Comparison of ENCODE assay signal across 34 cellular contexts in the genomic region with DNA sequence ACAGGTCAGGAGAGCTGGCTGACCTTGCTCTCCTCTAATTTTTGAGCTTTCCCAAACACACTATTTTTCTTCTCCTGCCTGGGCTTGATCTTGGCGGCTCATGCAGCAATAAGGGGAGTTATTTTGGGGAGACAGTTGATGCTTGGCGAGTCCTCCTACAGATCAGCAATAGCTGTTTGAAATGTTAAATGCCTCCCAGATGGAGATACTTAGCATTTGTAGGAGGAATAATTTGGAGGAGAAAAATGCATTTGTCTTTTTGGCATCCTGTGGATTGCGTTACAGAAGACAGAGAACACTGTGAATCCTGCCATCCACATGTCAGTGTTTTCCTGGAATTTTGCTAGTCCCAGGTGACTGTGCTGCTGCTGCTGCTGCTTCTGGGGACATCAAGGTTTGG.
"Had no signal": no experiment of that assay in that cellular context is flagged by ENCODE, and none has a peak within 500 bp of the region (broad histone marks: within the 10 kb centered on the region; RNA-seq: fewer than 3 reads in every experiment).

No MANE protein-coding gene starts in this region.

- H3K4me3 Mint-ChIP-seq: activated CD4-positive, alpha-beta T cell treated with anti-CD3 and anti-CD28 coated beads, Interleukin-2, amount 10 ng/mL, durations not matched to agents 24 days and 14 days; activated CD8-positive, alpha-beta T cell treated with anti-CD3 and anti-CD28 coated beads for 36 hours; activated naive CD4-positive, alpha-beta T cell treated with anti-CD3 and anti-CD28 coated beads, Interleukin-2, amount 50 U/mL, for 24 hours; activated naive CD8-positive, alpha-beta T cell treated with anti-CD3 and anti-CD28 coated beads, Interleukin-2, amount 10 ng/mL, durations not matched to agents 7 days and 5 days; activated T-cell treated with anti-CD3 and anti-CD28 coated beads, Interleukin-2, amount 50 U/mL, for 72 hours; activated T-helper 17 cell treated with anti-CD3 and anti-CD28 coated beads, Interleukin-2, amount 50 U/mL, for 72 hours had no signal

- H3K4me1 Mint-ChIP-seq: activated CD4-positive, alpha-beta T cell treated with anti-CD3 and anti-CD28 coated beads, Interleukin-2, amount 10 ng/mL, durations not matched to agents 24 days and 14 days; activated naive CD4-positive, alpha-beta T cell treated with anti-CD3 and anti-CD28 coated beads, Interleukin-2, amount 50 U/mL, for 24 hours; activated naive CD8-positive, alpha-beta T cell treated with anti-CD3 and anti-CD28 coated beads, Interleukin-2, amount 10 ng/mL, durations not matched to agents 7 days and 5 days; activated T-helper 17 cell treated with anti-CD3 and anti-CD28 coated beads, Interleukin-2, amount 50 U/mL, for 72 hours had no signal

- H3K27ac ChIP-seq: ascending aorta, cardiac muscle cell, PC-9, RWPE1, WERI-Rb-1 had no signal

- H3K27ac Mint-ChIP-seq: activated CD4-positive, alpha-beta T cell treated with anti-CD3 and anti-CD28 coated beads, Interleukin-2, amount 10 ng/mL, durations not matched to agents 24 days and 14 days; activated CD8-positive, alpha-beta T cell treated with anti-CD3 and anti-CD28 coated beads for 36 hours; activated naive CD4-positive, alpha-beta T cell treated with anti-CD3 and anti-CD28 coated beads, Interleukin-2, amount 50 U/mL, for 24 hours; activated naive CD8-positive, alpha-beta T cell treated with anti-CD3 and anti-CD28 coated beads, Interleukin-2, amount 10 ng/mL, durations not matched to agents 7 days and 5 days; activated T-cell treated with anti-CD3 and anti-CD28 coated beads, Interleukin-2, amount 50 U/mL, for 72 hours; activated T-helper 17 cell treated with anti-CD3 and anti-CD28 coated beads, Interleukin-2, amount 50 U/mL, for 72 hours had no signal

- DNase-seq: activated CD4-positive, alpha-beta T cell treated with anti-CD3 and anti-CD28 coated beads, Interleukin-2, amount 10 ng/mL, durations not matched to agents 24 days and 14 days; activated CD4-positive, alpha-beta T cell treated with anti-CD3 and anti-CD28 coated beads, Interleukin-2, amount 50 U/mL, for 4 hours; activated CD8-positive, alpha-beta T cell treated with anti-CD3 and anti-CD28 coated beads for 36 hours; activated effector memory CD4-positive, alpha-beta T cell treated with anti-CD3 and anti-CD28 coated beads, Interleukin-2, amount 50 U/mL, for 16 hours; activated naive CD4-positive, alpha-beta T cell treated with Interleukin-2 at 50 U/mL for 16 hours; activated naive CD8-positive, alpha-beta T cell treated with anti-CD3 and anti-CD28 coated beads, Interleukin-2, amount 10 ng/mL, durations not matched to agents 7 days and 5 days; activated T-cell treated with anti-CD3 and anti-CD28 coated beads, Interleukin-2, amount 50 U/mL, for 1 hour; activated T-cell treated with anti-CD3 and anti-CD28 coated beads, Interleukin-2, amount 50 U/mL, for 72 hours; Karpas-422; KBM-7; MG63; NCI-H1048; NCI-H1105 treated with DMSO at 0.1 percent for 48 hours; NCI-H1436; NCI-H1694; NCI-H1930; NCI-H2081 treated with DMSO at 0.1 percent for 48 hours; NCI-H510A; NCI-H526; NCI-H748 treated with DMSO at 0.1 percent for 48 hours; NK-92 treated with Interleukin-12 subunit alpha and Interleukin-12 subunit beta, amount 100 ng/mL, for 24 hours; PC-9; SIG-M5; T-helper 1 cell; T-helper 2 cell; T-helper 9 cell; WERI-Rb-1 had no signal

- H3K27me3 Mint-ChIP-seq: activated CD4-positive, alpha-beta T cell treated with anti-CD3 and anti-CD28 coated beads, Interleukin-2, amount 10 ng/mL, durations not matched to agents 24 days and 14 days had no signal

- H3K9me3 Mint-ChIP-seq: activated CD4-positive, alpha-beta T cell treated with anti-CD3 and anti-CD28 coated beads, Interleukin-2, amount 10 ng/mL, durations not matched to agents 24 days and 14 days; activated CD8-positive, alpha-beta T cell treated with anti-CD3 and anti-CD28 coated beads for 36 hours; activated naive CD4-positive, alpha-beta T cell treated with anti-CD3 and anti-CD28 coated beads, Interleukin-2, amount 50 U/mL, for 24 hours; activated T-cell treated with anti-CD3 and anti-CD28 coated beads, Interleukin-2, amount 50 U/mL, for 72 hours had no signal

- H3K36me3 Mint-ChIP-seq: activated naive CD4-positive, alpha-beta T cell treated with anti-CD3 and anti-CD28 coated beads, Interleukin-2, amount 50 U/mL, for 24 hours; activated naive CD8-positive, alpha-beta T cell treated with anti-CD3 and anti-CD28 coated beads, Interleukin-2, amount 10 ng/mL, durations not matched to agents 7 days and 5 days had no signal

- ATAC-seq: activated CD8-positive, alpha-beta T cell treated with anti-CD3 and anti-CD28 coated beads for 36 hours; activated T-cell treated with anti-CD3 and anti-CD28 coated beads, Interleukin-2, amount 50 U/mL, for 72 hours; activated T-helper 17 cell treated with anti-CD3 and anti-CD28 coated beads, Interleukin-2, amount 50 U/mL, for 72 hours; Right ventricle myocardium inferior; SK-N-SH treated with all-trans-retinoic acid at 6 μM for 48 hours had no signal
